Comparison of ENCODE assay signal across 40 cellular contexts in the genomic region with DNA sequence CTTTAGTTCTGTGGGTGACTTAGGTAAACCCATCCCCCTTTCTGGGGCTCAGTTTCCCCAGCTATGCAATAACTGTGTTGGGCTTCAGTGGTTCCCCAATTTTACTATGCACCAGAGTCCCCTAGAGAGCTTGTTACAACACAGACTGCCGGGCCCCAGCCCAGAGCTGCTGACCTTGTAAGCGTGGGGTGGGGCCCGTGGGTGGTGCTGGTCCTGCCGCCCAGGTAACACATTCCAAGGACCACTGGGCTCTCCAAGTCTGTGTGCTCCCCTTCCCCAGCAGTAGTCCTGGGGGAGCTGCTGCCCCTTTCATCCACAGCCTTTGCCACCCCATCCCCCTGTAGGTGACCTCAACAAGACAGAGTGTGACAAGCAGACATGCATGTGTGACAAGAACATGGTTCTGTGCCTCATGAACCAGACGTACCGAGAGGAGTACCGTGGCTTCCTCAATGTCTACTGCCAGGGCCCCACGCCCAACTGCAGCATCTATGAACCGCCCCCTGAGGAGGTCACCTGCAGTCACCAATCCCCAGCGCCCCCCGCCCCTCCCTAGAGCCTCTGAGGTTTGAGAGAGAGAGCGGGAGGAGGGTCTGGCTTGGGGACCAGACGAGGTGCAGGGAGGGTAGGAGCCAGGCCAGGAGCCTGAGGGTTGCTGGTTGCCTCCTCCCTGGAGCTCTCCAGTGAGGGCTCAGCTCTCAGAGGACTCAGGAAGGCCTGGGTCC. TPM values are rescaled to one million over a fixed set of nuclear protein-coding genes. Genes with fewer than 3 reads are reported as not detected.
"Had no signal": no experiment of that assay in that cellular context is flagged by ENCODE, and none has a peak within 500 bp of the region (broad histone marks: within the 10 kb centered on the region; RNA-seq: fewer than 3 reads in every experiment).

No MANE protein-coding gene starts in this region.

- H3K27me3 ChIP-seq: Peyer's patch had no signal

- H3K27ac ChIP-seq: Peyer's patch, VCaP had no signal

- H3K27me3 Mint-ChIP-seq: activated B cell treated with CpG ODN at 0.5 μM for 24 hours, brain had no signal

- H3K36me3 ChIP-seq: Peyer's patch had no signal

- H3K9me3 ChIP-seq: Peyer's patch had no signal

- H3K4me3 ChIP-seq: Peyer's patch had no signal

- H3K27ac Mint-ChIP-seq: activated B cell treated with CpG ODN at 0.5 μM for 24 hours; activated CD4-positive, alpha-beta memory T cell treated with anti-CD3 and anti-CD28 coated beads for 36 hours; activated naive CD4-positive, alpha-beta T cell treated with anti-CD3 and anti-CD28 coated beads for 36 hours; activated T-helper 1 cell treated with anti-CD3 and anti-CD28 coated beads, Interleukin-12 subunit alpha, Interleukin-12 subunit beta, Interleukin-2, Interleukin-4 antibody, amounts not matched to agents 30 ng/mL and 10 ng/mL and 1 ng/mL, durations not matched to agents 14 hours and 24 hours and 36 hours; brain had no signal

- H3K4me3 Mint-ChIP-seq: activated B cell treated with CpG ODN at 0.5 μM for 24 hours; activated CD4-positive, alpha-beta memory T cell treated with anti-CD3 and anti-CD28 coated beads for 36 hours; activated naive CD4-positive, alpha-beta T cell treated with anti-CD3 and anti-CD28 coated beads for 36 hours; activated T-cell treated with anti-CD3 and anti-CD28 coated beads, Interleukin-2, amount 50 U/mL, for 4 hours; activated T-helper 1 cell treated with anti-CD3 and anti-CD28 coated beads, Interleukin-12 subunit alpha, Interleukin-12 subunit beta, Interleukin-2, Interleukin-4 antibody, amounts not matched to agents 30 ng/mL and 10 ng/mL and 1 ng/mL, durations not matched to agents 14 hours and 24 hours and 36 hours; brain had no signal

- H3K9me3 Mint-ChIP-seq: activated B cell treated with CpG ODN at 0.5 μM for 24 hours; activated CD4-positive, alpha-beta memory T cell treated with anti-CD3 and anti-CD28 coated beads for 36 hours; activated naive CD4-positive, alpha-beta T cell treated with anti-CD3 and anti-CD28 coated beads for 36 hours; activated naive CD4-positive, alpha-beta T cell treated with anti-CD3 and anti-CD28 coated beads, Interleukin-2, amount 50 U/mL, for 72 hours; activated T-cell treated with anti-CD3 and anti-CD28 coated beads, Interleukin-2, amount 50 U/mL, for 4 hours; activated T-helper 1 cell treated with anti-CD3 and anti-CD28 coated beads, Interleukin-12 subunit alpha, Interleukin-12 subunit beta, Interleukin-2, Interleukin-4 antibody, amounts not matched to agents 30 ng/mL and 10 ng/mL and 1 ng/mL, durations not matched to agents 14 hours and 24 hours and 36 hours; brain had no signal

- DNase-seq: activated B cell treated with CpG ODN at 0.5 μM for 24 hours; activated CD4-positive, alpha-beta memory T cell treated with anti-CD3 and anti-CD28 coated beads for 36 hours; activated CD4-positive, alpha-beta T cell treated with anti-CD3 and anti-CD28 coated beads for 4 hours; activated CD4-positive, alpha-beta T cell treated with anti-CD3 and anti-CD28 coated beads, Interleukin-2, amount 50 U/mL, for 1 hour; activated CD4-positive, CD25-positive, alpha-beta regulatory T cell treated with anti-CD3 and anti-CD28 coated beads, Interleukin-2, amount 50 U/mL, for 72 hours; activated CD8-positive, alpha-beta memory T cell treated with anti-CD3 and anti-CD28 coated beads, Interleukin-2, amount 50 U/mL, for 4 hours; activated gamma-delta T cell treated with Interleukin-2 at 50 U/mL for 16 hours; activated naive CD4-positive, alpha-beta T cell treated with anti-CD3 and anti-CD28 coated beads for 36 hours; activated T-cell treated with anti-CD3 and anti-CD28 coated beads for 4 hours; activated T-cell treated with anti-CD3 and anti-CD28 coated beads, Interleukin-2, amount 50 U/mL, for 4 hours; anterior cingulate cortex; Kasumi-1; KG1; MM.1S; MV-4-11; NCI-H1092; NCI-H146; NCI-H187; NCI-H2029 treated with DMSO at 0.1 percent for 48 hours; NCI-H2107; NCI-H2171; NCI-H510A; NCI-H526; NCI-H748 treated with DMSO at 0.1 percent for 48 hours; NK-92 treated with Interleukin-12 subunit alpha and Interleukin-12 subunit beta, amount 100 ng/mL, for 24 hours; PC-3; RPMI8226; SIG-M5; SW 1271; T-helper 1 cell; T-helper 2 cell; T-helper 9 cell had no signal

- H3K36me3 Mint-ChIP-seq: activated CD4-positive, alpha-beta memory T cell treated with anti-CD3 and anti-CD28 coated beads for 36 hours; activated naive CD4-positive, alpha-beta T cell treated with anti-CD3 and anti-CD28 coated beads, Interleukin-2, amount 50 U/mL, for 72 hours; brain had no signal

RNA-seq across cellular contexts. Expression of a gene that starts 8.9 kb away (rescaled TPM):
- total RNA-seq: activated B cell treated with CpG ODN at 0.5 μM for 24 hours; activated CD4-positive, alpha-beta memory T cell treated with anti-CD3 and anti-CD28 coated beads for 36 hours; activated naive CD4-positive, alpha-beta T cell treated with anti-CD3 and anti-CD28 coated beads for 36 hours; activated naive CD4-positive, alpha-beta T cell treated with anti-CD3 and anti-CD28 coated beads, Interleukin-2, amount 50 U/mL, for 72 hours; activated T-cell treated with anti-CD3 and anti-CD28 coated beads, Interleukin-2, amount 50 U/mL, for 4 hours; activated T-helper 1 cell treated with anti-CD3 and anti-CD28 coated beads, Interleukin-12 subunit alpha, Interleukin-12 subunit beta, Interleukin-2, Interleukin-4 antibody, amounts not matched to agents 30 ng/mL and 10 ng/mL and 1 ng/mL, durations not matched to agents 14 hours and 24 hours and 36 hours; bronchial epithelial cell; Right ventricle myocardium inferior; SK-MEL-5 had no signal

RNA-seq across cellular contexts. Expression of a gene that starts 28.7 kb away (rescaled TPM):
- total RNA-seq: activated naive CD4-positive, alpha-beta T cell treated with anti-CD3 and anti-CD28 coated beads, Interleukin-2, amount 50 U/mL, for 72 hours; activated T-cell treated with anti-CD3 and anti-CD28 coated beads, Interleukin-2, amount 50 U/mL, for 4 hours; activated T-helper 1 cell treated with anti-CD3 and anti-CD28 coated beads, Interleukin-12 subunit alpha, Interleukin-12 subunit beta, Interleukin-2, Interleukin-4 antibody, amounts not matched to agents 30 ng/mL and 10 ng/mL and 1 ng/mL, durations not matched to agents 14 hours and 24 hours and 36 hours; bronchial epithelial cell; PC-3; Right ventricle myocardium inferior; SK-MEL-5 had no signal

RNA-seq across cellular contexts. Expression of a gene that starts 37.9 kb away (rescaled TPM):
- total RNA-seq: PC-3 had no signal

RNA-seq across cellular contexts. Expression of a gene that starts 38.3 kb away (rescaled TPM):
- total RNA-seq: activated B cell treated with CpG ODN at 0.5 μM for 24 hours; activated T-cell treated with anti-CD3 and anti-CD28 coated beads, Interleukin-2, amount 50 U/mL, for 4 hours; bronchial epithelial cell; PC-3; Right ventricle myocardium inferior; SK-MEL-5 had no signal
